In the genomic region with DNA sequence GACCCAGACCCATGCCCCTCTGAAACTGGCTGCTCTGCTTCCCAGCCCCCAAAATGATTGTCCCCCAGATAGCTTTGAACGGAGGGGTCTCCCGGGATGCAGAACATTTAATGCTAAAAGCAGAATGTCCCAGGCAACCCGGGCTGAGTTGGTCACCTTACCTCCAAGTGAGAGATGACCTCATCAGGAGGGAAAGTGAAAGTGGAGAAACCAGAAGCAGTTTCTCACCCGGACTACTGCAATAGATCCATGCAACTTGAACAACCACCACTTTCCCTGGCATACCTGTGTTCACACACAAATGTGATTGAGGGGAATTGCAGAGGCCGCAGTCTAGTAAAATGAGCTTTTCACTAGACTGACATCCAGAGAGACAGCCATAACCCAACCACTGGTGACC, we compare ENCODE assay signal across 16 cellular contexts.
DNase-seq lines count a peak whose midpoint lies in the region; ATAC-seq and TF ChIP-seq lines count a peak whose summit lies in the region.
"Had no signal": no experiment of that assay in that cellular context is flagged by ENCODE, and none has a peak within 500 bp of the region (broad histone marks: within the 10 kb centered on the region; RNA-seq: fewer than 3 reads in every experiment).

No MANE protein-coding gene starts in this region.

- peak overlapping the region; percentile 40 for H3K4me3 Mint-ChIP-seq in Calu3 (ENCODE audit: low read depth, unreplicated experiment)
- no peak overlapping the region for H3K4me3 Mint-ChIP-seq in chondrocyte (ENCODE audit: unreplicated experiment)
- no peak overlapping the region for H3K4me3 Mint-ChIP-seq in naive thymus-derived CD8-positive, alpha-beta T cell
- no peak overlapping the region for H3K4me3 Mint-ChIP-seq in activated CD4-positive, alpha-beta T cell treated with anti-CD3 and anti-CD28 coated beads for 36 hours
- H3K4me3 Mint-ChIP-seq: activated CD4-positive, alpha-beta T cell treated with anti-CD3 and anti-CD28 coated beads, Interleukin-2, amount 10 ng/mL, durations not matched to agents 24 days and 14 days; activated T-cell treated with anti-CD3 and anti-CD28 coated beads, Interleukin-2, amount 50 U/mL, for 72 hours; T-helper 17 cell had no signal

- peak overlapping the region in 1 of 3 donors; percentile 50 for H3K27ac ChIP-seq in right lobe of liver
- H3K27ac ChIP-seq: Peyer's patch had no signal

- peak; percentile 52 for DNase-seq in Calu3
- peak; percentile 11 for DNase-seq in MV-4-11 (lab: John Stamatoyannopoulos, UW)
- DNase-seq in chondrocyte (ENCODE audit: low spot score), result no peak
- no peak for DNase-seq in right lobe of liver
- no peak for DNase-seq in naive thymus-derived CD8-positive, alpha-beta T cell
- no peak for DNase-seq in activated CD4-positive, alpha-beta T cell treated with anti-CD3 and anti-CD28 coated beads for 36 hours
- DNase-seq in NCI-H2196 (lab: John Stamatoyannopoulos, UW; ENCODE audit: unreplicated experiment), result no peak
- DNase-seq: activated CD4-positive, alpha-beta T cell treated with anti-CD3 and anti-CD28 coated beads, Interleukin-2, amount 10 ng/mL, durations not matched to agents 24 days and 14 days; activated T-cell treated with anti-CD3 and anti-CD28 coated beads, Interleukin-2, amount 50 U/mL, for 72 hours; anterior cingulate cortex; midbrain; NCI-H1105 treated with DMSO at 0.1 percent for 48 hours; stimulated activated CD4-positive, alpha-beta T cell treated with anti-CD3 and anti-CD28 coated beads, Interleukin-12 subunit alpha, Interleukin-12 subunit beta, amount 100 ng/mL, for 4 hours; T-helper 17 cell had no signal

- TF ChIP-seq CTCF in Calu3 (IDR thresholded peaks at IDR 0.05; ENCODE audit: unreplicated experiment) (no peak), chondrocyte (IDR thresholded peaks at IDR 0.05) (no peak), right lobe of liver (IDR thresholded peaks at IDR 0.05) (no peak)

- no peaks in the 10 kb centered on the region for H3K9me3 ChIP-seq in right lobe of liver
- H3K9me3 ChIP-seq: Peyer's patch had no signal

- POLR2A ChIA-PET in naive thymus-derived CD8-positive, alpha-beta T cell (lab: Charles Lee), result no interaction called here
- POLR2A ChIA-PET in activated CD4-positive, alpha-beta T cell treated with anti-CD3 and anti-CD28 coated beads for 36 hours (lab: Charles Lee), result no interaction called here

- H3K4me3 ChIP-seq in right lobe of liver, result no peak overlapping the region
- H3K4me3 ChIP-seq: Peyer's patch had no signal

- peak overlapping the region; percentile 86 for H3K27ac Mint-ChIP-seq in Calu3 (ENCODE audit: unreplicated experiment)
- peak overlapping the region; percentile 99 for H3K27ac Mint-ChIP-seq in chondrocyte (ENCODE audit: unreplicated experiment)
- H3K27ac Mint-ChIP-seq in naive thymus-derived CD8-positive, alpha-beta T cell, result peak overlapping the region in 2 of 10 donors; percentile 5 to 30
- no peak overlapping the region for H3K27ac Mint-ChIP-seq in activated CD4-positive, alpha-beta T cell treated with anti-CD3 and anti-CD28 coated beads for 36 hours
- H3K27ac Mint-ChIP-seq: activated CD4-positive, alpha-beta T cell treated with anti-CD3 and anti-CD28 coated beads, Interleukin-2, amount 10 ng/mL, durations not matched to agents 24 days and 14 days; activated T-cell treated with anti-CD3 and anti-CD28 coated beads, Interleukin-2, amount 50 U/mL, for 72 hours; T-helper 17 cell had no signal

- peaks cover 0 to 19% (median 5%) of the 10 kb centered on the region in 4 donors for H3K4me1 ChIP-seq in right lobe of liver
- H3K4me1 ChIP-seq: Peyer's patch had no signal

- ATAC-seq in right lobe of liver (peak; percentile 45 to 86 (median 54)), GM21717 (IDR thresholded peaks at IDR 0.05; ENCODE audit: unreplicated experiment) (no peak)
- no peak for ATAC-seq in naive thymus-derived CD8-positive, alpha-beta T cell
- ATAC-seq in activated CD4-positive, alpha-beta T cell treated with anti-CD3 and anti-CD28 coated beads for 36 hours, result no peak
- ATAC-seq: activated T-cell treated with anti-CD3 and anti-CD28 coated beads, Interleukin-2, amount 50 U/mL, for 72 hours; T-helper 17 cell had no signal

- BruUV-seq in Calu3 (replicated peaks; lab: Mats Ljungman, UMichigan), result no TSS peak

- no peaks in the 10 kb centered on the region for H3K27me3 ChIP-seq in right lobe of liver
- H3K27me3 ChIP-seq: Peyer's patch had no signal

- no peaks in the 10 kb centered on the region for H3K36me3 Mint-ChIP-seq in Calu3 (ENCODE audit: insufficient read depth, unreplicated experiment)
- peaks cover 1% of the 10 kb centered on the region for H3K36me3 Mint-ChIP-seq in chondrocyte (ENCODE audit: low read depth)
- no peaks in the 10 kb centered on the region for H3K36me3 Mint-ChIP-seq in naive thymus-derived CD8-positive, alpha-beta T cell
- no peaks in the 10 kb centered on the region for H3K36me3 Mint-ChIP-seq in activated CD4-positive, alpha-beta T cell treated with anti-CD3 and anti-CD28 coated beads for 36 hours (ENCODE audit: low read depth)

- no peak for TF ChIP-seq POLR2A in right lobe of liver (IDR thresholded peaks at IDR 0.05)

- H3K9me3 Mint-ChIP-seq in Calu3 (ENCODE audit: low read depth, unreplicated experiment) (no peaks in the 10 kb centered on the region), chondrocyte (ENCODE audit: low read depth) (peaks cover under 1% of the 10 kb centered on the region)
- peaks cover 0 to 2% (median 0%) of the 10 kb centered on the region in 9 donors for H3K9me3 Mint-ChIP-seq in naive thymus-derived CD8-positive, alpha-beta T cell
- no peaks in the 10 kb centered on the region for H3K9me3 Mint-ChIP-seq in activated CD4-positive, alpha-beta T cell treated with anti-CD3 and anti-CD28 coated beads for 36 hours (ENCODE audit: low read depth)
- H3K9me3 Mint-ChIP-seq: activated CD4-positive, alpha-beta T cell treated with anti-CD3 and anti-CD28 coated beads, Interleukin-2, amount 10 ng/mL, durations not matched to agents 24 days and 14 days; activated T-cell treated with anti-CD3 and anti-CD28 coated beads, Interleukin-2, amount 50 U/mL, for 72 hours had no signal

- H3K27me3 Mint-ChIP-seq in Calu3 (ENCODE audit: unreplicated experiment) (no peaks in the 10 kb centered on the region), chondrocyte (ENCODE audit: low read depth) (no peaks in the 10 kb centered on the region)
- H3K27me3 Mint-ChIP-seq in naive thymus-derived CD8-positive, alpha-beta T cell, result peaks cover 0 to 13% (median 4%) of the 10 kb centered on the region in 5 donors
- peaks cover 4% of the 10 kb centered on the region for H3K27me3 Mint-ChIP-seq in activated CD4-positive, alpha-beta T cell treated with anti-CD3 and anti-CD28 coated beads for 36 hours

- H3K4me1 Mint-ChIP-seq in Calu3 (ENCODE audit: low read depth, unreplicated experiment) (peaks cover 60% of the 10 kb centered on the region), chondrocyte (ENCODE audit: low read depth) (peaks cover 43% of the 10 kb centered on the region)
- H3K4me1 Mint-ChIP-seq in naive thymus-derived CD8-positive, alpha-beta T cell, result peaks cover 10 to 11% (median 11%) of the 10 kb centered on the region in 4 donors
- H3K4me1 Mint-ChIP-seq in activated CD4-positive, alpha-beta T cell treated with anti-CD3 and anti-CD28 coated beads for 36 hours, result peaks cover 13% of the 10 kb centered on the region

- intact Hi-C loops in Calu3 (cut with micrococcal nuclease; ENCODE audit: unreplicated experiment) (no loop called here), right lobe of liver (cut with DNase I) (no loop called here)
- intact Hi-C loops in activated CD4-positive, alpha-beta T cell treated with anti-CD3 and anti-CD28 coated beads for 36 hours (cut with DNase I, micrococcal nuclease), result no loop called here

- CTCF ChIA-PET in Calu3 (lab: Charles Lee), result no interaction called here
- CTCF ChIA-PET in activated CD4-positive, alpha-beta T cell treated with anti-CD3 and anti-CD28 coated beads for 36 hours (lab: Charles Lee), result interaction anchor here (0.6 kb wide), 1 partner anchor 192 kb away, joined by 3 read pairs; no protein-coding TSS in a partner anchor

- no peaks in the 10 kb centered on the region for H3K36me3 ChIP-seq in right lobe of liver
- H3K36me3 ChIP-seq: Peyer's patch had no signal

- 64% methylated on average over 4 of the region's 5 CpGs for WGBS in right lobe of liver (ENCODE audit: insufficient coverage, low coverage, low lambda C conversion rate, missing lambda C conversion rate)

Comparison
In these comparisons a context has a peak if more than half of its experiments do, and no peak if none do; other contexts are left out.
1. DNase-seq: peak in Calu3 (single experiment) and MV-4-11 (single experiment); none in chondrocyte (single experiment), right lobe of liver (0 of 3), naive thymus-derived CD8-positive, alpha-beta T cell (0 of 10), activated CD4-positive, alpha-beta T cell treated with anti-CD3 and anti-CD28 coated beads for 36 hours (single experiment) and NCI-H2196 (single experiment).
2. ATAC-seq: peak in right lobe of liver (4 of 4); none in naive thymus-derived CD8-positive, alpha-beta T cell (0 of 2), GM21717 (single experiment) and activated CD4-positive, alpha-beta T cell treated with anti-CD3 and anti-CD28 coated beads for 36 hours (single experiment).